Comparison of ENCODE assay signal across 8 cellular contexts in genomic region chr17:42183741-42184711, GRCh38. TPM values are rescaled to one million over a fixed set of nuclear protein-coding genes. Genes with fewer than 3 reads are reported as not detected.
DNase-seq lines count a peak whose midpoint lies in the region; ATAC-seq and TF ChIP-seq lines count a peak whose summit lies in the region.

No MANE protein-coding gene starts in this region.

- peaks cover 19% of the 10 kb centered on the region for H3K4me1 ChIP-seq in ectodermal cell (ENCODE audit: control insufficient read depth, insufficient read depth, low read length)

- peaks cover 68% of the 10 kb centered on the region for H3K27me3 ChIP-seq in ectodermal cell (ENCODE audit: control insufficient read depth, insufficient read depth, low read length, poor library complexity, severe bottlenecking)

- H3K27ac ChIP-seq in ectodermal cell (ENCODE audit: insufficient read depth, low read depth, low read length, poor library complexity, severe bottlenecking) = no peak overlapping the region

- H3K36me3 ChIP-seq in ectodermal cell (ENCODE audit: control insufficient read depth, insufficient read depth, low read length) = no peaks in the 10 kb centered on the region

- DNase-seq in NCI-H446 (lab: John Stamatoyannopoulos, UW) (peak; percentile 59 to 87), lung microvascular endothelial cell (ENCODE audit: low read depth in 2 of 2) (peak; percentile 76 to 82)
- DNase-seq in activated CD4-positive, alpha-beta T cell treated with anti-CD3 and anti-CD28 coated beads, Interleukin-2, amount 50 U/mL, for 24 hours (ENCODE audit: low read depth in 1 of 2, low spot score in 1 of 2) = peak; percentile 67 to 72
- DNase-seq in stimulated activated CD4-positive, alpha-beta T cell treated with anti-CD3 and anti-CD28 coated beads, TNF-alpha, amount 100 ng/mL, for 24 hours (ENCODE audit: low read depth in 3 of 3) = peak; percentile 51 to 78 (median 55)

- H3K4me3 ChIP-seq in GM12875 (ENCODE audit: low read depth, low read length) = peak overlapping the region; percentile 50
- peak overlapping the region; percentile 42 for H3K4me3 ChIP-seq in ectodermal cell (ENCODE audit: insufficient read depth, low read depth, low read length)

- WGBS in ectodermal cell, 2 experiments = 14 to 15% methylated on average over 83 of the region's 83 CpGs

- peak; percentile 45 for ATAC-seq in HG02884 (IDR thresholded peaks at IDR 0.05; ENCODE audit: unreplicated experiment)
- ATAC-seq in HG02840 (IDR thresholded peaks at IDR 0.05; ENCODE audit: low FRiP score, unreplicated experiment) = no peak

- no peaks in the 10 kb centered on the region for H3K9me3 ChIP-seq in ectodermal cell (ENCODE audit: control insufficient read depth, low read length)

- peak; percentile 98 for TF ChIP-seq CTCF in GM12875 (IDR thresholded peaks at IDR 0.05; ENCODE audit: borderline replicate concordance, insufficient read depth, low read depth, low read length)

RNA-seq across cellular contexts. Expression of gene HCRT, which starts 1.2 kb away (rescaled TPM):
- polyA plus RNA-seq in ectodermal cell (2013, experiment 1 of 4) = not detected
- not detected for polyA plus RNA-seq in ectodermal cell (2013, experiment 2 of 4)
- not detected for polyA plus RNA-seq in ectodermal cell (2013, experiment 3 of 4)
- not detected for polyA plus RNA-seq in ectodermal cell (2013, experiment 4 of 4)
- total RNA-seq in lung microvascular endothelial cell = not detected in 2 replicates

RNA-seq across cellular contexts. Expression of gene KCNH4, which starts 3.1 kb away (rescaled TPM):
- not detected for polyA plus RNA-seq in ectodermal cell (2013, experiment 1 of 4)
- not detected for polyA plus RNA-seq in ectodermal cell (2013, experiment 2 of 4)
- polyA plus RNA-seq in ectodermal cell (2013, experiment 3 of 4) = not detected
- polyA plus RNA-seq in ectodermal cell (2013, experiment 4 of 4) = 0.04 TPM
- under 0.01 TPM in 2 replicates for total RNA-seq in lung microvascular endothelial cell

RNA-seq across cellular contexts. Expression of gene GHDC, which starts 10.3 kb away (rescaled TPM):
- polyA plus RNA-seq in ectodermal cell (2013, experiment 1 of 4) = 10.0 TPM
- 9.6 TPM for polyA plus RNA-seq in ectodermal cell (2013, experiment 2 of 4)
- 8.8 TPM for polyA plus RNA-seq in ectodermal cell (2013, experiment 3 of 4)
- polyA plus RNA-seq in ectodermal cell (2013, experiment 4 of 4) = 7.4 TPM
- total RNA-seq in lung microvascular endothelial cell = 11.3 and 22.8 TPM in 2 replicates

RNA-seq across cellular contexts. Expression of gene RAB5C, which starts 29.2 kb away (rescaled TPM):
- 85.1 TPM for polyA plus RNA-seq in ectodermal cell (2013, experiment 1 of 4)
- 80.5 TPM for polyA plus RNA-seq in ectodermal cell (2013, experiment 2 of 4)
- polyA plus RNA-seq in ectodermal cell (2013, experiment 3 of 4) = 62.6 TPM
- polyA plus RNA-seq in ectodermal cell (2013, experiment 4 of 4) = 66.4 TPM
- 71.7 and 72.8 TPM in 2 replicates for total RNA-seq in lung microvascular endothelial cell
